ENCODE assay signal across 1 cellular context in the genomic region with DNA sequence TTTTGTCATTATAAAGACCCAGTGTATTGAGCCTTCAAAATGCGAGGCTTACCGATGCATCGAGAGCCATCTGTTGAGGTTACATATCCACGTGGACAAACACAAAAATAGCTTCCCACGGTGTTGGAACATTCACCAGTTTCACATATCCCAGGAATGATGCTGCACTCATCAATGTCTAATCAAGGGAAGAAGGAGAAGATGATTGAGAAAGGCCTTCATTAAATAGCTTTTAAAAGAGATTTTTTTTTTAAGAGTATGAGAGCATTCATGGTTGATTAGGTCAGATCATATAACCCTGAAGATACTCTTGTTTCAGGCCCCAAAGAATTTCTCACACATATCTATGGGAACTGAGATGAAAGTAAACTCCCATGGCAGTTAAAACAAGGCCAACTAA.
TF ChIP-seq lines count a peak whose summit lies in the region.

No MANE protein-coding gene starts in this region.

TF ChIP-seq in WTC11, 78 proteins besides CTCF, POLR2A, EP300 and RAD21 (continued from another document):
- TF ChIP-seq E2F4 (CRISPR knock-in tag; IDR thresholded peaks at IDR 0.05; ENCODE audit: borderline replicate concordance, low read depth): no peak
- TF ChIP-seq FOXK1 (CRISPR knock-in tag; IDR thresholded peaks at IDR 0.05): no peak
- TF ChIP-seq ZNF232 (CRISPR knock-in tag; IDR thresholded peaks at IDR 0.05): no peak
- TF ChIP-seq ZNF138 (CRISPR knock-in tag; conservative IDR thresholded peaks at IDR 0.05): no peak
- TF ChIP-seq NR1H2 (CRISPR knock-in tag; IDR thresholded peaks at IDR 0.05): no peak
- TF ChIP-seq OVOL2 (CRISPR knock-in tag; IDR thresholded peaks at IDR 0.05; ENCODE audit: borderline replicate concordance): no peak
- TF ChIP-seq, protein P1, sequence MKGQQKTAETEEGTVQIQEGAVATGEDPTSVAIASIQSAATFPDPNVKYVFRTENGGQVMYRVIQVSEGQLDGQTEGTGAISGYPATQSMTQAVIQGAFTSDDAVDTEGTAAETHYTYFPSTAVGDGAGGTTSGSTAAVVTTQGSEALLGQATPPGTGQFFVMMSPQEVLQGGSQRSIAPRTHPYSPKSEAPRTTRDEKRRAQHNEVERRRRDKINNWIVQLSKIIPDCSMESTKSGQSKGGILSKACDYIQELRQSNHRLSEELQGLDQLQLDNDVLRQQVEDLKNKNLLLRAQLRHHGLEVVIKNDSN (CRISPR knock-in tag; IDR thresholded peaks at IDR 0.05): no peak
- TF ChIP-seq MYBL2 (CRISPR knock-in tag; IDR thresholded peaks at IDR 0.05): no peak
- TF ChIP-seq RELA (CRISPR knock-in tag; IDR thresholded peaks at IDR 0.05; ENCODE audit: borderline replicate concordance): no peak
- no peak for TF ChIP-seq RORB (CRISPR knock-in tag; IDR thresholded peaks at IDR 0.05)
- TF ChIP-seq, protein P2, sequence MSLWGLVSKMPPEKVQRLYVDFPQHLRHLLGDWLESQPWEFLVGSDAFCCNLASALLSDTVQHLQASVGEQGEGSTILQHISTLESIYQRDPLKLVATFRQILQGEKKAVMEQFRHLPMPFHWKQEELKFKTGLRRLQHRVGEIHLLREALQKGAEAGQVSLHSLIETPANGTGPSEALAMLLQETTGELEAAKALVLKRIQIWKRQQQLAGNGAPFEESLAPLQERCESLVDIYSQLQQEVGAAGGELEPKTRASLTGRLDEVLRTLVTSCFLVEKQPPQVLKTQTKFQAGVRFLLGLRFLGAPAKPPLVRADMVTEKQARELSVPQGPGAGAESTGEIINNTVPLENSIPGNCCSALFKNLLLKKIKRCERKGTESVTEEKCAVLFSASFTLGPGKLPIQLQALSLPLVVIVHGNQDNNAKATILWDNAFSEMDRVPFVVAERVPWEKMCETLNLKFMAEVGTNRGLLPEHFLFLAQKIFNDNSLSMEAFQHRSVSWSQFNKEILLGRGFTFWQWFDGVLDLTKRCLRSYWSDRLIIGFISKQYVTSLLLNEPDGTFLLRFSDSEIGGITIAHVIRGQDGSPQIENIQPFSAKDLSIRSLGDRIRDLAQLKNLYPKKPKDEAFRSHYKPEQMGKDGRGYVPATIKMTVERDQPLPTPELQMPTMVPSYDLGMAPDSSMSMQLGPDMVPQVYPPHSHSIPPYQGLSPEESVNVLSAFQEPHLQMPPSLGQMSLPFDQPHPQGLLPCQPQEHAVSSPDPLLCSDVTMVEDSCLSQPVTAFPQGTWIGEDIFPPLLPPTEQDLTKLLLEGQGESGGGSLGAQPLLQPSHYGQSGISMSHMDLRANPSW (CRISPR knock-in tag; conservative IDR thresholded peaks at IDR 0.05; ENCODE audit: low read depth): no peak
